In the genomic region with DNA sequence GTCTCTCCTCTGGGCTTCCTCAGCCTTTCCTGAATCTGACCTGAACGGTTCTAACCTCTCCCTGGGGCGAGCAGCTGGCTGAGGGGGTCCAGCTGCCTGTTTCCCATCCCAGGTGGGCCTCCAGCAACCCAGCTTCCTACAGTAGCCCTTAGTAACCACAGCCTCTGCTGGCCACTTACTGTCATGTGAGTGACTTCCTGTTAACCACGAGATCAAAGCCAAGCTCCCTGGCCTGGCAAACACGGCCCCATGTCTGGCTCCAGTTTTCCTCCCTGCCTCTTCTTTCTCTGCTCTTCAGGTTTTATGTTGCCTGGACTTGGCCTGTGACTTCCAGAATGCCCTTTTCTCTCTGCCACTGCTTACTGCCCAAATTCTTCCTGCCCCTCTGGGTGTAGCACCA, we compare ENCODE assay signal across 10 cellular contexts. TPM values are rescaled to one million over a fixed set of nuclear protein-coding genes. Genes with fewer than 3 reads are reported as not detected.
DNase-seq lines count a peak whose midpoint lies in the region; ATAC-seq, FAIRE-seq and TF ChIP-seq lines count a peak whose summit lies in the region.
"Had no signal": no experiment of that assay in that cellular context is flagged by ENCODE, and none has a peak within 500 bp of the region (broad histone marks: within the 10 kb centered on the region; RNA-seq: fewer than 3 reads in every experiment).

No MANE protein-coding gene starts in this region.

- no peaks in the 10 kb centered on the region for H3K9me3 ChIP-seq in H9 (ENCODE audit: control insufficient read depth, low read depth, low read length)
- H3K9me3 ChIP-seq in HepG2 (ENCODE audit: low read length): no peaks in the 10 kb centered on the region
- no peaks in the 10 kb centered on the region for H3K9me3 ChIP-seq in neural progenitor cell (ENCODE audit: low read depth)

- H3K79me1 ChIP-seq in H9 (ENCODE audit: insufficient read depth, low read depth, low read length, poor library complexity, severe bottlenecking): no peaks in the 10 kb centered on the region

- H3K27ac Mint-ChIP-seq in H9 (peak overlapping the region in 1 of 3 experiments; percentile 42; a peak in 3 of 7 replicates), neural progenitor cell (no peak overlapping the region)
- H3K27ac Mint-ChIP-seq: activated T-cell treated with anti-CD3 and anti-CD28 coated beads, Interleukin-2, amount 50 U/mL, for 24 hours; HFFc6 had no signal

- H3K23ac ChIP-seq in H9 (ENCODE audit: insufficient read length, low read depth, low read length): no peak overlapping the region

- no peak overlapping the region for H4K5ac ChIP-seq in H9 (ENCODE audit: insufficient read length, low read depth, low read length)

- no peak overlapping the region for H3K27ac ChIP-seq in H9 (ENCODE audit: insufficient read length, low read depth, low read length)
- H3K27ac ChIP-seq in HepG2 (ENCODE audit: extremely low read length, insufficient read depth, low read length): peak overlapping the region; percentile 3
- no peak overlapping the region for H3K27ac ChIP-seq in neural progenitor cell

- H3K4me1 Mint-ChIP-seq in H9: peaks cover 28 to 31% of the 10 kb centered on the region in 2 experiments
- peaks cover 39% of the 10 kb centered on the region for H3K4me1 Mint-ChIP-seq in neural progenitor cell

- H3K23me2 ChIP-seq in H9 (ENCODE audit: insufficient read length, low read depth, low read length, poor library complexity, severe bottlenecking): peaks cover 7% of the 10 kb centered on the region

- no peak for TF ChIP-seq RAD21 in HepG2 (CRISPR knock-in tag; IDR thresholded peaks at IDR 0.05)

- no peak overlapping the region for H2BK12ac ChIP-seq in H9 (ENCODE audit: insufficient read length, low read depth, low read length)

- DNase-seq in AG08395 (ENCODE audit: low spot score): peak; percentile 39
- peak; percentile 51 for DNase-seq in H9
- DNase-seq in UCSD-AML1 (lab: John Stamatoyannopoulos, UW; ENCODE audit: unreplicated experiment): peak; percentile 25
- peak; percentile 82 for DNase-seq in HepG2 (ENCODE audit: low spot score)
- no peak for DNase-seq in neural progenitor cell (ENCODE audit: low spot score)
- no peak for DNase-seq in 8988T
- DNase-seq: activated T-cell treated with anti-CD3 and anti-CD28 coated beads, Interleukin-2, amount 50 U/mL, for 24 hours; HFFc6 had no signal

- H3K9me3 Mint-ChIP-seq in H9 (no peaks in the 10 kb centered on the region), neural progenitor cell (no peaks in the 10 kb centered on the region)
- H3K9me3 Mint-ChIP-seq: activated T-cell treated with anti-CD3 and anti-CD28 coated beads, Interleukin-2, amount 50 U/mL, for 24 hours; HFFc6 had no signal

- no peak overlapping the region; the same call in 1 of the 2 replicates for H3K14ac ChIP-seq in H9 (ENCODE audit: insufficient read depth, low read length)

- no peak overlapping the region for H2BK5ac ChIP-seq in H9 (ENCODE audit: insufficient read length, low read length)

- no peak for TF ChIP-seq POLR2A in HepG2 (IDR thresholded peaks at IDR 0.05; ENCODE audit: insufficient read depth in 1 of 2, low read depth in 2 of 2, low read length in 2 of 2)

- H3K4me3 ChIP-seq in HepG2 (replicated peaks in 1 of 3; ENCODE audit: insufficient read depth in 1 of 3, low read depth in 2 of 3, low read length in 3 of 3) (peak overlapping the region in 1 of 3 experiments; percentile 49; a peak in 1 of 6 replicates), neural progenitor cell (no peak overlapping the region)

- TF ChIP-seq EP300 in HepG2 (IDR thresholded peaks at IDR 0.05; ENCODE audit: low read depth in 2 of 2, low read length in 2 of 2): peak in 1 of 2 experiments; percentile 52; a peak in 1 of 4 replicates
- TF ChIP-seq EP300 in HepG2 (CRISPR knock-in tag; IDR thresholded peaks at IDR 0.05; ENCODE audit: borderline replicate concordance): peak; percentile 36; the same call in 1 of the 2 replicates

- peaks cover 6% of the 10 kb centered on the region; the same call in 1 of the 2 replicates for H3K4me1 ChIP-seq in H9 (ENCODE audit: insufficient read depth, low read length)
- peaks cover 69% of the 10 kb centered on the region for H3K4me1 ChIP-seq in HepG2 (ENCODE audit: insufficient read depth, low read length)
- peaks cover 13% of the 10 kb centered on the region for H3K4me1 ChIP-seq in neural progenitor cell

- H4K8ac ChIP-seq in H9 (replicated peaks; ENCODE audit: insufficient read length, low read depth, low read length): no peak overlapping the region

- no peaks in the 10 kb centered on the region for H4K20me1 ChIP-seq in H9 (ENCODE audit: control insufficient read depth, insufficient read depth, insufficient read length)
- no peaks in the 10 kb centered on the region for H4K20me1 ChIP-seq in HepG2 (ENCODE audit: insufficient read depth, low read length)
- peaks cover 77% of the 10 kb centered on the region for H4K20me1 ChIP-seq in neural progenitor cell (ENCODE audit: low read depth)

- H3K27me3 Mint-ChIP-seq in H9 (ENCODE audit: low read depth) (peaks cover 22% of the 10 kb centered on the region), neural progenitor cell (ENCODE audit: insufficient read depth, low read depth) (peaks cover 24% of the 10 kb centered on the region)

- H3K18ac ChIP-seq in H9 (ENCODE audit: insufficient read length, low read depth, low read length): no peak overlapping the region

- H3K4me3 Mint-ChIP-seq in H9 (peak overlapping the region in 1 of 2 experiments; percentile 3; a peak in 1 of 5 replicates), neural progenitor cell (no peak overlapping the region)
- H3K4me3 Mint-ChIP-seq: activated T-cell treated with anti-CD3 and anti-CD28 coated beads, Interleukin-2, amount 50 U/mL, for 24 hours; HFFc6 had no signal

- H2BK15ac ChIP-seq in H9 (ENCODE audit: low read depth, low read length): no peak overlapping the region

- H3K27me3 ChIP-seq in H9 (ENCODE audit: insufficient read depth, low read length) (no peaks in the 10 kb centered on the region), HepG2 (ENCODE audit: control insufficient read depth in 1 of 2, insufficient read depth in 2 of 2, low read length in 2 of 2) (0 out of 5 replicates have a peak, but pooled peaks cover 0 to 2% of the 10 kb centered on the region in 2 experiments), neural progenitor cell (peaks cover 13% of the 10 kb centered on the region)

- no peak overlapping the region for H2AK5ac ChIP-seq in H9 (ENCODE audit: insufficient read length, low read length)

- peak; percentile 70 for FAIRE-seq in HepG2 (lab: Jason Lieb, UNC)

- H3F3A ChIP-seq in neural progenitor cell (ENCODE audit: low read depth): peaks cover 15% of the 10 kb centered on the region

- no TSS peak for BruUV-seq in HepG2 (replicated peaks; lab: Mats Ljungman, UMichigan)

- intact Hi-C loops in HepG2 (cut with micrococcal nuclease; ENCODE audit: unreplicated experiment): no loop called here

- ATAC-seq in HepG2 (peak; percentile 76), HG03039 (IDR thresholded peaks at IDR 0.05; ENCODE audit: unreplicated experiment) (no peak), HG03108 (IDR thresholded peaks at IDR 0.05; ENCODE audit: unreplicated experiment) (no peak)

- no peak overlapping the region for H2BK20ac ChIP-seq in H9 (ENCODE audit: low read depth, low read length, poor library complexity, severe bottlenecking)

- H3K79me2 ChIP-seq in H9 (ENCODE audit: insufficient read depth, low read length) (no peaks in the 10 kb centered on the region), HepG2 (ENCODE audit: insufficient read depth, low read length) (no peaks in the 10 kb centered on the region), neural progenitor cell (ENCODE audit: low read depth) (peaks cover 19% of the 10 kb centered on the region)

- H3K4me2 ChIP-seq in H9 (ENCODE audit: insufficient read depth, insufficient read length, low read length) (no peak overlapping the region), HepG2 (ENCODE audit: low read depth, low read length) (peak overlapping the region; percentile 64), neural progenitor cell (no peak overlapping the region)

- CTCF ChIA-PET in HepG2 (lab: Yijun Ruan, JAX; ENCODE audit: low intra/inter-chr PET ratio, low total read pairs): no interaction called here

- H3K56ac ChIP-seq in H9 (ENCODE audit: insufficient read length, low read depth, low read length): no peak overlapping the region

- H3K36me3 Mint-ChIP-seq in H9 (ENCODE audit: insufficient read depth in 1 of 3, low read depth in 3 of 3) (no peaks in the 10 kb centered on the region), neural progenitor cell (no peaks in the 10 kb centered on the region)

- no peak overlapping the region for H3K9ac ChIP-seq in H9 (ENCODE audit: extremely low read depth, insufficient read length, low read length)
- no peak overlapping the region for H3K9ac ChIP-seq in HepG2 (ENCODE audit: insufficient read depth, low read depth, low read length)
- H3K9ac ChIP-seq in neural progenitor cell: no peak overlapping the region

- H2BK120ac ChIP-seq in H9 (ENCODE audit: low read depth, low read length, poor library complexity, severe bottlenecking): no peak overlapping the region

- in situ Hi-C loops in HepG2 (cut with HindIII; ENCODE audit: extremely low pct_ligation_motif_present, low pct_unique_long_range_greater_than_20kb): no loop called here

- H3K4ac ChIP-seq in H9 (ENCODE audit: low read depth, low read length): no peak overlapping the region; the same call in 1 of the 2 replicates

- no peaks in the 10 kb centered on the region for H3K36me3 ChIP-seq in HepG2 (replicated peaks in 1 of 2; ENCODE audit: control insufficient read depth in 1 of 2, insufficient read depth in 2 of 2, low read length in 2 of 2)
- H3K36me3 ChIP-seq in neural progenitor cell: no peaks in the 10 kb centered on the region

- H2AFZ ChIP-seq in H9 (ENCODE audit: low read length) (no peak overlapping the region), HepG2 (ENCODE audit: low read length) (peak overlapping the region; percentile 12), neural progenitor cell (replicated peaks) (no peak overlapping the region)

- H4K91ac ChIP-seq in H9 (ENCODE audit: insufficient read length, low read depth, low read length): no peak overlapping the region

- WGBS in H9 (ENCODE audit: extremely low coverage, insufficient read length, low lambda C conversion rate): no CpG with 5 or more reads among the region's 4 CpGs
- WGBS in HepG2 (ENCODE audit: low lambda C conversion rate): 28% methylated on average over 3 of the region's 4 CpGs

- POLR2A ChIA-PET in HepG2 (lab: Yijun Ruan, JAX): interaction anchor here (0.8 to 1.0 kb wide), 2 partner anchors 8 to 31 kb away, joined by 3 to 4 read pairs; no protein-coding TSS in a partner anchor

- H3T11ph ChIP-seq in H9 (ENCODE audit: low read length): no peak overlapping the region

- TF ChIP-seq CTCF in H9 (conservative IDR thresholded peaks at IDR 0.05): no peak
- TF ChIP-seq CTCF in HepG2 (CRISPR knock-in tag; IDR thresholded peaks at IDR 0.05): peak; percentile 38
- TF ChIP-seq CTCF in neural progenitor cell (IDR thresholded peaks at IDR 0.05): no peak

RNA-seq across cellular contexts. Expression of a gene that starts 47.2 kb away (rescaled TPM):
- total RNA-seq in H9 (2021) (22.0 and 22.6 TPM in 2 replicates), HepG2 (2016; rRNA removed; fragmentation: Illumina TruSeq; extraction: Trizol) (25.3 and 32.1 TPM in 2 replicates), neural progenitor cell (ENCODE audit: low replicate concordance) (24.3 and 41.7 TPM in 2 replicates)
- total RNA-seq in HepG2 (2016; cell fraction: cytosol; rRNA removed; fragmentation: Illumina TruSeq; extraction: Trizol; ENCODE audit: low read depth): 2.8 and 5.2 TPM in 2 replicates
- 24.3 and 28.3 TPM in 2 replicates for total RNA-seq in HepG2 (2016; cell fraction: insoluble cytoplasmic fraction; rRNA removed; fragmentation: Illumina TruSeq; extraction: Trizol)
- 10.8 and 12.3 TPM in 2 replicates for total RNA-seq in HepG2 (2016; cell fraction: membrane; rRNA removed; fragmentation: Illumina TruSeq; extraction: Trizol)
- total RNA-seq in HepG2 (2016; cell fraction: nucleus; rRNA removed; fragmentation: Illumina TruSeq; extraction: Trizol): 23.5 and 29.5 TPM in 2 replicates
- 37.9 and 39.9 TPM in 2 replicates for polyA plus RNA-seq in HepG2 (2011; rRNA removed)
- 20.8 and 29.3 TPM in 2 replicates for polyA plus RNA-seq in HepG2 (2011; cell fraction: cytosol; rRNA removed)
- 42.4 and 54.9 TPM in 2 replicates for polyA plus RNA-seq in HepG2 (2011; cell fraction: nucleus; rRNA removed)
- polyA plus RNA-seq in HepG2 (2012): 14.7 and 24.6 TPM in 2 replicates
- 1.9 and 2.6 TPM in 2 replicates for polyA plus RNA-seq in HepG2 (2016; cell fraction: cytosol; fragmentation: Illumina TruSeq; extraction: Trizol; ENCODE audit: low read depth)
- 24.2 and 33.5 TPM in 2 replicates for polyA plus RNA-seq in HepG2 (2016; cell fraction: insoluble cytoplasmic fraction; fragmentation: Illumina TruSeq; extraction: Trizol; ENCODE audit: low read depth)
- polyA plus RNA-seq in HepG2 (2016; cell fraction: membrane; fragmentation: Illumina TruSeq; extraction: Trizol; ENCODE audit: low read depth): 5.5 and 5.8 TPM in 2 replicates
- 42.8 and 47.1 TPM in 2 replicates for polyA plus RNA-seq in HepG2 (2016; cell fraction: nucleus; fragmentation: Illumina TruSeq; extraction: Trizol; ENCODE audit: insufficient read depth, low read depth)
- 48.1 and 97.1 TPM in 2 replicates for polyA minus RNA-seq in HepG2 (2011; rRNA and poly(A)+ RNA removed; ENCODE audit: low replicate concordance)
- polyA minus RNA-seq in HepG2 (2011; cell fraction: cytosol; rRNA and poly(A)+ RNA removed): 26.5 and 29.0 TPM in 2 replicates
- 34.6 and 46.1 TPM in 2 replicates for polyA minus RNA-seq in HepG2 (2011; cell fraction: nucleus; rRNA and poly(A)+ RNA removed)

Comparison
In these comparisons a context has a peak if more than half of its experiments do, and no peak if none do; other contexts are left out.
1. DNase-seq: peak in AG08395 (single experiment), H9 (single experiment), UCSD-AML1 (single experiment) and HepG2 (single experiment); none in neural progenitor cell (single experiment) and 8988T (single experiment).